In the genomic region with DNA sequence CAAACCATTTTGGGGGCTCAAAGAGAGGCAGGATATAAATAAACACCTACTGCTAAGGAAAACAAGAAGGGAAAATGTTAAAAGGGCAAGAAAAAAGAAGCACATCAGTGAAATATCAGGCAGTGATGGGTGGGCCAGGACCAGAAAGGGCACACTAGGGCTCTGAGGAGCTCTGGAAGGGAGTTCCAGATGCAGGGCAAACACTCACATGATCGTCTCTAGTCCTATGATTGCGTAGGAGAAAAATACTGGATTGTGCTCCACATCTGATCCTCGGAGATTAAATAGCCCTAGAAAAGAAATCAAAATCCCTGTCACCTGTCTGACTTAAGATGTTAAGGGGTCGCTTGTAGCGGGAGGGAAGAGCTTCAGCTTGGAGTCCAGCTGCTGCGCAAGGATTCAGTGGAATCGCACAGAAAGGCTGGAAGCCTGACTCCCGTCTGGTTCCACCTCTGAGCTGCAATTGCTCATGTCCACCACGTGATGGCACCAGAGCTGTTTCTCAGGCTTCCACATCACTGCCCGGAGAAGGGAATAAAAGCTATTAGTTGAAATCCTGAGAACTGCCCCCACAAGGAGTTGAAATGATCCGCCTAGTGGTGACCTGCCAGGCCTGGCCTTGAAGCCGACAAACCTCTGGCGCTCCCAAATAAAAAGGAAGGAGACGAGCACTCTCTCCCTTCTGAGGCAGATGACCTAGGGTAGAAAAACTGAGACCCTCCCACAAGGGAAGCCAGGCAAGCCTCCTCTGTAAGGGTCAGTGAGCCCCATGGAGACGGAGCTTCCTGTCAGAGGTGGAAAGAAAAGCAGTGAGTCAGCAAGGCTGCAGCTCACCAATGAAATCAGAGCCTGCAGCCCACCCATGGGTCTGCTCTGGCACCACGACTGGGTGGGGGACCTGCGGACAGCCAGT, we compare ENCODE assay signal across 1 cellular context.
TF ChIP-seq lines count a peak whose summit lies in the region.

No MANE protein-coding gene starts in this region.

TF ChIP-seq in GM12878, 131 proteins besides CTCF, POLR2A, EP300 and RAD21 (continued from another document):
- TF ChIP-seq, protein P1, sequence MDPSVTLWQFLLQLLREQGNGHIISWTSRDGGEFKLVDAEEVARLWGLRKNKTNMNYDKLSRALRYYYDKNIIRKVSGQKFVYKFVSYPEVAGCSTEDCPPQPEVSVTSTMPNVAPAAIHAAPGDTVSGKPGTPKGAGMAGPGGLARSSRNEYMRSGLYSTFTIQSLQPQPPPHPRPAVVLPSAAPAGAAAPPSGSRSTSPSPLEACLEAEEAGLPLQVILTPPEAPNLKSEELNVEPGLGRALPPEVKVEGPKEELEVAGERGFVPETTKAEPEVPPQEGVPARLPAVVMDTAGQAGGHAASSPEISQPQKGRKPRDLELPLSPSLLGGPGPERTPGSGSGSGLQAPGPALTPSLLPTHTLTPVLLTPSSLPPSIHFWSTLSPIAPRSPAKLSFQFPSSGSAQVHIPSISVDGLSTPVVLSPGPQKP (IDR thresholded peaks at IDR 0.05; ENCODE audit: low read depth, low read length) = 0 out of 2 replicates have a peak, but pooled peaks have one; percentile 34
- TF ChIP-seq RELA (IDR thresholded peaks at IDR 0.05; ENCODE audit: borderline replicate concordance, partially characterized antibody) = no peak
- TF ChIP-seq, protein P2, sequence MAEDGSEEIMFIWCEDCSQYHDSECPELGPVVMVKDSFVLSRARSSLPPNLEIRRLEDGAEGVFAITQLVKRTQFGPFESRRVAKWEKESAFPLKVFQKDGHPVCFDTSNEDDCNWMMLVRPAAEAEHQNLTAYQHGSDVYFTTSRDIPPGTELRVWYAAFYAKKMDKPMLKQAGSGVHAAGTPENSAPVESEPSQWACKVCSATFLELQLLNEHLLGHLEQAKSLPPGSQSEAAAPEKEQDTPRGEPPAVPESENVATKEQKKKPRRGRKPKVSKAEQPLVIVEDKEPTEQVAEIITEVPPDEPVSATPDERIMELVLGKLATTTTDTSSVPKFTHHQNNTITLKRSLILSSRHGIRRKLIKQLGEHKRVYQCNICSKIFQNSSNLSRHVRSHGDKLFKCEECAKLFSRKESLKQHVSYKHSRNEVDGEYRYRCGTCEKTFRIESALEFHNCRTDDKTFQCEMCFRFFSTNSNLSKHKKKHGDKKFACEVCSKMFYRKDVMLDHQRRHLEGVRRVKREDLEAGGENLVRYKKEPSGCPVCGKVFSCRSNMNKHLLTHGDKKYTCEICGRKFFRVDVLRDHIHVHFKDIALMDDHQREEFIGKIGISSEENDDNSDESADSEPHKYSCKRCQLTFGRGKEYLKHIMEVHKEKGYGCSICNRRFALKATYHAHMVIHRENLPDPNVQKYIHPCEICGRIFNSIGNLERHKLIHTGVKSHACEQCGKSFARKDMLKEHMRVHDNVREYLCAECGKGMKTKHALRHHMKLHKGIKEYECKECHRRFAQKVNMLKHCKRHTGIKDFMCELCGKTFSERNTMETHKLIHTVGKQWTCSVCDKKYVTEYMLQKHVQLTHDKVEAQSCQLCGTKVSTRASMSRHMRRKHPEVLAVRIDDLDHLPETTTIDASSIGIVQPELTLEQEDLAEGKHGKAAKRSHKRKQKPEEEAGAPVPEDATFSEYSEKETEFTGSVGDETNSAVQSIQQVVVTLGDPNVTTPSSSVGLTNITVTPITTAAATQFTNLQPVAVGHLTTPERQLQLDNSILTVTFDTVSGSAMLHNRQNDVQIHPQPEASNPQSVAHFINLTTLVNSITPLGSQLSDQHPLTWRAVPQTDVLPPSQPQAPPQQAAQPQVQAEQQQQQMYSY (CRISPR knock-in tag; IDR thresholded peaks at IDR 0.05) = no peak
- TF ChIP-seq CREB1 (IDR thresholded peaks at IDR 0.05; ENCODE audit: low read depth) = no peak
- TF ChIP-seq, protein P3, sequence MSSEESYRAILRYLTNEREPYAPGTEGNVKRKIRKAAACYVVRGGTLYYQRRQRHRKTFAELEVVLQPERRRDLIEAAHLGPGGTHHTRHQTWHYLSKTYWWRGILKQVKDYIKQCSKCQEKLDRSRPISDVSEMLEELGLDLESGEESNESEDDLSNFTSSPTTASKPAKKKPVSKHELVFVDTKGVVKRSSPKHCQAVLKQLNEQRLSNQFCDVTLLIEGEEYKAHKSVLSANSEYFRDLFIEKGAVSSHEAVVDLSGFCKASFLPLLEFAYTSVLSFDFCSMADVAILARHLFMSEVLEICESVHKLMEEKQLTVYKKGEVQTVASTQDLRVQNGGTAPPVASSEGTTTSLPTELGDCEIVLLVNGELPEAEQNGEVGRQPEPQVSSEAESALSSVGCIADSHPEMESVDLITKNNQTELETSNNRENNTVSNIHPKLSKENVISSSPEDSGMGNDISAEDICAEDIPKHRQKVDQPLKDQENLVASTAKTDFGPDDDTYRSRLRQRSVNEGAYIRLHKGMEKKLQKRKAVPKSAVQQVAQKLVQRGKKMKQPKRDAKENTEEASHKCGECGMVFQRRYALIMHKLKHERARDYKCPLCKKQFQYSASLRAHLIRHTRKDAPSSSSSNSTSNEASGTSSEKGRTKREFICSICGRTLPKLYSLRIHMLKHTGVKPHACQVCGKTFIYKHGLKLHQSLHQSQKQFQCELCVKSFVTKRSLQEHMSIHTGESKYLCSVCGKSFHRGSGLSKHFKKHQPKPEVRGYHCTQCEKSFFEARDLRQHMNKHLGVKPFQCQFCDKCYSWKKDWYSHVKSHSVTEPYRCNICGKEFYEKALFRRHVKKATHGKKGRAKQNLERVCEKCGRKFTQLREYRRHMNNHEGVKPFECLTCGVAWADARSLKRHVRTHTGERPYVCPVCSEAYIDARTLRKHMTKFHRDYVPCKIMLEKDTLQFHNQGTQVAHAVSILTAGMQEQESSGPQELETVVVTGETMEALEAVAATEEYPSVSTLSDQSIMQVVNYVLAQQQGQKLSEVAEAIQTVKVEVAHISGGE (CRISPR knock-in tag; IDR thresholded peaks at IDR 0.05) = no peak
- TF ChIP-seq SREBF2 (IDR thresholded peaks at IDR 0.05; ENCODE audit: low read length) = no peak
- TF ChIP-seq TARDBP (IDR thresholded peaks at IDR 0.05; ENCODE audit: borderline replicate concordance) = no peak
- no peak for TF ChIP-seq STAT3 (IDR thresholded peaks at IDR 0.05; ENCODE audit: low read depth, low read length)
- no peak for TF ChIP-seq GABPA (IDR thresholded peaks at IDR 0.05; ENCODE audit: low read depth)
- no peak for TF ChIP-seq ZNF384 (IDR thresholded peaks at IDR 0.05; ENCODE audit: borderline replicate concordance, low read depth, low read length)
- 0 out of 2 replicates have a peak, but pooled peaks have one; percentile 16 for TF ChIP-seq IKZF1 (conservative IDR thresholded peaks at IDR 0.05)
- 0 out of 2 replicates have a peak, but pooled peaks have one; percentile 19 for TF ChIP-seq EED (IDR thresholded peaks at IDR 0.05; ENCODE audit: low read depth)
- peak; percentile 60; the same call in 1 of the 2 replicates for TF ChIP-seq YY1 (IDR thresholded peaks at IDR 0.05; ENCODE audit: low read depth, low read length)
- TF ChIP-seq MTA3 (IDR thresholded peaks at IDR 0.05; ENCODE audit: borderline replicate concordance, low read length) = no peak
- no peak for TF ChIP-seq STAT1 (conservative IDR thresholded peaks at IDR 0.05)
- TF ChIP-seq ZNF24 (IDR thresholded peaks at IDR 0.05) = no peak
- TF ChIP-seq, protein P4, sequence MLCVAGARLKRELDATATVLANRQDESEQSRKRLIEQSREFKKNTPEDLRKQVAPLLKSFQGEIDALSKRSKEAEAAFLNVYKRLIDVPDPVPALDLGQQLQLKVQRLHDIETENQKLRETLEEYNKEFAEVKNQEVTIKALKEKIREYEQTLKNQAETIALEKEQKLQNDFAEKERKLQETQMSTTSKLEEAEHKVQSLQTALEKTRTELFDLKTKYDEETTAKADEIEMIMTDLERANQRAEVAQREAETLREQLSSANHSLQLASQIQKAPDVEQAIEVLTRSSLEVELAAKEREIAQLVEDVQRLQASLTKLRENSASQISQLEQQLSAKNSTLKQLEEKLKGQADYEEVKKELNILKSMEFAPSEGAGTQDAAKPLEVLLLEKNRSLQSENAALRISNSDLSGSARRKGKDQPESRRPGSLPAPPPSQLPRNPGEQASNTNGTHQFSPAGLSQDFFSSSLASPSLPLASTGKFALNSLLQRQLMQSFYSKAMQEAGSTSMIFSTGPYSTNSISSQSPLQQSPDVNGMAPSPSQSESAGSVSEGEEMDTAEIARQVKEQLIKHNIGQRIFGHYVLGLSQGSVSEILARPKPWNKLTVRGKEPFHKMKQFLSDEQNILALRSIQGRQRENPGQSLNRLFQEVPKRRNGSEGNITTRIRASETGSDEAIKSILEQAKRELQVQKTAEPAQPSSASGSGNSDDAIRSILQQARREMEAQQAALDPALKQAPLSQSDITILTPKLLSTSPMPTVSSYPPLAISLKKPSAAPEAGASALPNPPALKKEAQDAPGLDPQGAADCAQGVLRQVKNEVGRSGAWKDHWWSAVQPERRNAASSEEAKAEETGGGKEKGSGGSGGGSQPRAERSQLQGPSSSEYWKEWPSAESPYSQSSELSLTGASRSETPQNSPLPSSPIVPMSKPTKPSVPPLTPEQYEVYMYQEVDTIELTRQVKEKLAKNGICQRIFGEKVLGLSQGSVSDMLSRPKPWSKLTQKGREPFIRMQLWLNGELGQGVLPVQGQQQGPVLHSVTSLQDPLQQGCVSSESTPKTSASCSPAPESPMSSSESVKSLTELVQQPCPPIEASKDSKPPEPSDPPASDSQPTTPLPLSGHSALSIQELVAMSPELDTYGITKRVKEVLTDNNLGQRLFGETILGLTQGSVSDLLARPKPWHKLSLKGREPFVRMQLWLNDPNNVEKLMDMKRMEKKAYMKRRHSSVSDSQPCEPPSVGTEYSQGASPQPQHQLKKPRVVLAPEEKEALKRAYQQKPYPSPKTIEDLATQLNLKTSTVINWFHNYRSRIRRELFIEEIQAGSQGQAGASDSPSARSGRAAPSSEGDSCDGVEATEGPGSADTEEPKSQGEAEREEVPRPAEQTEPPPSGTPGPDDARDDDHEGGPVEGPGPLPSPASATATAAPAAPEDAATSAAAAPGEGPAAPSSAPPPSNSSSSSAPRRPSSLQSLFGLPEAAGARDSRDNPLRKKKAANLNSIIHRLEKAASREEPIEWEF (IDR thresholded peaks at IDR 0.05; ENCODE audit: insufficient replicate concordance, low read depth, low read length) = no peak
- no peak for TF ChIP-seq BCL11A (IDR thresholded peaks at IDR 0.05; ENCODE audit: low read depth, low read length)
- TF ChIP-seq SMC3 (IDR thresholded peaks at IDR 0.05; ENCODE audit: borderline replicate concordance, low read length) = peak; percentile 85
- TF ChIP-seq SUZ12 (IDR thresholded peaks at IDR 0.05; ENCODE audit: unreplicated experiment) = no peak
- TF ChIP-seq BHLHE40 (IDR thresholded peaks at IDR 0.05; ENCODE audit: borderline replicate concordance in 1 of 2, low read depth in 2 of 2, low read length in 1 of 2) = 0 out of 4 replicates have a peak, but pooled peaks of 1 of the 2 experiments have one; percentile 32
- no peak for TF ChIP-seq RBBP5 (conservative IDR thresholded peaks at IDR 0.05)
